11 cellular contexts compared by ENCODE assay signal in the genomic region with DNA sequence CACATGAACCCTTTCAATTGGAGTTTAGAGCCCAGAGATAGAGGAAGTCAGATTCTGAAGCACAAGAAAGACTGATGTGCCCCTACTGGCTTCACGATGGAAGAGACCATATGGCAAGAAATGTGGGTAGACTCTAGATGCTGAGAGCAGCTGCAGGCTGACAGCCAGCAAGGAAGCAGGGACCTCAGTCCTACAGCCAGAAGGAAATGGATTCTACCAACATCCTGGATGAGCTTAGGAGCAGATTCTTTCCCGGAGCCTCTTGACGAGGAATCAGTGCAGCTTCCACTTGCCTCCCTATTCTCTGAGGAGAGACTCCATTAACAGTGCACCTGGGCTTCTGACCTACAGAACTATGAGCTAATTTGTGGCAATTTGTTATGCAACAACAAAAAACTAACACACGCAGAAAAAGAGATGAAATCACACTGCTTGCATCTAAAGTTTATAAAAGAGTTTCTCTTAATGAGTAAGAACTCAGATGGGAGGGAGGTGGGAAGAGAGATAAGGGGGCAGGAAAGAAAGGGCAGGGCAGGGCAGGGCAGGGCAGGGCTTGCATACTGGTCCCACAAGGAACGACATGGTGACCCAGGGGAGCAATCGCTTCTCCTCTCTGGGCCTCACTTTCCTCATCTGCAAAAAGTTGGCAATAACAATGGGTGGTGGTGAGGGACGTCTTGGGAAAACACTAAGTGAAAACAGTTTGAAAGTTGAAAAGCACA.
DNase-seq lines count a peak whose midpoint lies in the region; ATAC-seq and TF ChIP-seq lines count a peak whose summit lies in the region.
"Had no signal": no experiment of that assay in that cellular context is flagged by ENCODE, and none has a peak within 500 bp of the region (broad histone marks: within the 10 kb centered on the region; RNA-seq: fewer than 3 reads in every experiment).

No MANE protein-coding gene starts in this region.

- no peak for TF ChIP-seq EP300 in sigmoid colon (IDR thresholded peaks at IDR 0.05)

- no peak for TF ChIP-seq CTCF in sigmoid colon (IDR thresholded peaks at IDR 0.05)

- peak overlapping the region; percentile 29 to 88 (median 72) for H3K27ac ChIP-seq in sigmoid colon
- H3K27ac ChIP-seq: KMS-11 had no signal

- DNase-seq in NCI-H748 (lab: John Stamatoyannopoulos, UW; ENCODE audit: unreplicated experiment): peak; percentile 42
- no peak for DNase-seq in NCI-H748 treated with DMSO at 0.1 percent for 48 hours (lab: John Stamatoyannopoulos, UW)
- DNase-seq in NCI-H510A treated with DMSO at 0.1 percent for 48 hours (lab: John Stamatoyannopoulos, UW): peak; percentile 73
- no peak for DNase-seq in effector memory CD8-positive, alpha-beta T cell
- DNase-seq in sigmoid colon: no peak
- no peak for DNase-seq in amygdala (lab: John Stamatoyannopoulos, UW)
- DNase-seq: mammary epithelial cell, tibial artery had no signal

- peak overlapping the region; percentile 32 to 38 for H3K27ac Mint-ChIP-seq in effector memory CD8-positive, alpha-beta T cell

- no peaks in the 10 kb centered on the region for H3K9me3 Mint-ChIP-seq in effector memory CD8-positive, alpha-beta T cell

- no peak overlapping the region for H3K4me3 Mint-ChIP-seq in effector memory CD8-positive, alpha-beta T cell

- H3K36me3 ChIP-seq in sigmoid colon: no peaks in the 10 kb centered on the region
- H3K36me3 ChIP-seq: tibial artery had no signal

- H3K4me3 ChIP-seq in sigmoid colon: no peak overlapping the region
- H3K4me3 ChIP-seq: tibial artery had no signal

- TF ChIP-seq POLR2A in sigmoid colon (IDR thresholded peaks at IDR 0.05): no peak

- peaks cover 2% of the 10 kb centered on the region for H3K36me3 Mint-ChIP-seq in effector memory CD8-positive, alpha-beta T cell (ENCODE audit: insufficient read depth)

- intact Hi-C loops in sigmoid colon (cut with DNase I): no loop called here

- H3K9me3 ChIP-seq in sigmoid colon: no peaks in the 10 kb centered on the region
- H3K9me3 ChIP-seq: tibial artery had no signal

- H3K4me1 ChIP-seq in sigmoid colon: peaks cover 0 to 33% (median 9%) of the 10 kb centered on the region in 4 donors

- WGBS in sigmoid colon, 2 donors: 46 to 56% methylated on average over 7 of the region's 7 CpGs

- H3K27me3 Mint-ChIP-seq in effector memory CD8-positive, alpha-beta T cell: no peaks in the 10 kb centered on the region

- no peaks in the 10 kb centered on the region for H3K27me3 ChIP-seq in sigmoid colon
- H3K27me3 ChIP-seq: tibial artery had no signal

- ATAC-seq in effector memory CD8-positive, alpha-beta T cell (replicated peaks): no peak
- no peak for ATAC-seq in HG02571 (IDR thresholded peaks at IDR 0.05; ENCODE audit: unreplicated experiment)
- no peak for ATAC-seq in GM19035 (IDR thresholded peaks at IDR 0.05; ENCODE audit: unreplicated experiment)

- H3K4me1 Mint-ChIP-seq in effector memory CD8-positive, alpha-beta T cell (ENCODE audit: low read depth in 2 of 2): peaks cover 0 to 12% of the 10 kb centered on the region in 2 donors

Comparison
In these comparisons a context has a peak if more than half of its experiments do, and no peak if none do; other contexts are left out.
1. DNase-seq: peak in NCI-H748 (single experiment) and NCI-H510A treated with DMSO at 0.1 percent for 48 hours (single experiment); none in NCI-H748 treated with DMSO at 0.1 percent for 48 hours (single experiment), effector memory CD8-positive, alpha-beta T cell (0 of 3), sigmoid colon (single experiment) and amygdala (0 of 56).